Comparison of ENCODE assay signal across 2 cellular contexts in the genomic region with DNA sequence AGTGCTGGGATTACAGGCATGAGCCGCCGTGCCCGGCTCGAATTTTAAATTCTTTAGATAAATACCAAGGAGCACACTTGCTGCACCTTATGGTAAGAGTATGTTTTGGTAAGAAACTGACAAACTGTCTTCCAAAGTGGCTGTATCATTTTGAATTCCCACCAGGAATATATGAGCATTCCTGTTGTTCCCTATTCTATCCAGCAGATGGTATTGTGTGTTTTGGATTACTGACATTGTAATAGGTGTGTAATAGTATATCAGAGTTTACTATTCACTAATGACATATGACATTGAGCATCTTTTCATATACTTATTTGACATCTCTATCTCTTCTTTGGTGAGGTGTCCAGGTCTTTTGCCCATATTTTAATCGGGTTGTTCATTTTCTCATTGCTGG.
A peak's percentile ranks its signal among the peaks of the same experiment; 100 is the strongest.
TF ChIP-seq lines count a peak whose summit lies in the region.

No MANE protein-coding gene starts in this region.

TF ChIP-seq in Ishikawa, 13 proteins besides CTCF, POLR2A, EP300 and RAD21 (continued from another document):
- TF ChIP-seq TAF1 (IDR thresholded peaks at IDR 0.05; ENCODE audit: low read depth) (no peak), EGR1 (IDR thresholded peaks at IDR 0.05) (no peak), TCF12 (IDR thresholded peaks at IDR 0.05; ENCODE audit: low read depth) (no peak), TEAD4 (IDR thresholded peaks at IDR 0.05) (no peak), NFIC (IDR thresholded peaks at IDR 0.05) (no peak), CREB1 (IDR thresholded peaks at IDR 0.05; ENCODE audit: low read depth) (no peak), ZBTB7A (IDR thresholded peaks at IDR 0.05; ENCODE audit: low read depth) (no peak), CEBPB (IDR thresholded peaks at IDR 0.05) (no peak), YY1 (IDR thresholded peaks at IDR 0.05; ENCODE audit: low read depth) (no peak)
- TF ChIP-seq, protein P1, sequence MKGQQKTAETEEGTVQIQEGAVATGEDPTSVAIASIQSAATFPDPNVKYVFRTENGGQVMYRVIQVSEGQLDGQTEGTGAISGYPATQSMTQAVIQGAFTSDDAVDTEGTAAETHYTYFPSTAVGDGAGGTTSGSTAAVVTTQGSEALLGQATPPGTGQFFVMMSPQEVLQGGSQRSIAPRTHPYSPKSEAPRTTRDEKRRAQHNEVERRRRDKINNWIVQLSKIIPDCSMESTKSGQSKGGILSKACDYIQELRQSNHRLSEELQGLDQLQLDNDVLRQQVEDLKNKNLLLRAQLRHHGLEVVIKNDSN (IDR thresholded peaks at IDR 0.05) = no peak
- TF ChIP-seq, protein P2, sequence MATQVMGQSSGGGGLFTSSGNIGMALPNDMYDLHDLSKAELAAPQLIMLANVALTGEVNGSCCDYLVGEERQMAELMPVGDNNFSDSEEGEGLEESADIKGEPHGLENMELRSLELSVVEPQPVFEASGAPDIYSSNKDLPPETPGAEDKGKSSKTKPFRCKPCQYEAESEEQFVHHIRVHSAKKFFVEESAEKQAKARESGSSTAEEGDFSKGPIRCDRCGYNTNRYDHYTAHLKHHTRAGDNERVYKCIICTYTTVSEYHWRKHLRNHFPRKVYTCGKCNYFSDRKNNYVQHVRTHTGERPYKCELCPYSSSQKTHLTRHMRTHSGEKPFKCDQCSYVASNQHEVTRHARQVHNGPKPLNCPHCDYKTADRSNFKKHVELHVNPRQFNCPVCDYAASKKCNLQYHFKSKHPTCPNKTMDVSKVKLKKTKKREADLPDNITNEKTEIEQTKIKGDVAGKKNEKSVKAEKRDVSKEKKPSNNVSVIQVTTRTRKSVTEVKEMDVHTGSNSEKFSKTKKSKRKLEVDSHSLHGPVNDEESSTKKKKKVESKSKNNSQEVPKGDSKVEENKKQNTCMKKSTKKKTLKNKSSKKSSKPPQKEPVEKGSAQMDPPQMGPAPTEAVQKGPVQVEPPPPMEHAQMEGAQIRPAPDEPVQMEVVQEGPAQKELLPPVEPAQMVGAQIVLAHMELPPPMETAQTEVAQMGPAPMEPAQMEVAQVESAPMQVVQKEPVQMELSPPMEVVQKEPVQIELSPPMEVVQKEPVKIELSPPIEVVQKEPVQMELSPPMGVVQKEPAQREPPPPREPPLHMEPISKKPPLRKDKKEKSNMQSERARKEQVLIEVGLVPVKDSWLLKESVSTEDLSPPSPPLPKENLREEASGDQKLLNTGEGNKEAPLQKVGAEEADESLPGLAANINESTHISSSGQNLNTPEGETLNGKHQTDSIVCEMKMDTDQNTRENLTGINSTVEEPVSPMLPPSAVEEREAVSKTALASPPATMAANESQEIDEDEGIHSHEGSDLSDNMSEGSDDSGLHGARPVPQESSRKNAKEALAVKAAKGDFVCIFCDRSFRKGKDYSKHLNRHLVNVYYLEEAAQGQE (IDR thresholded peaks at IDR 0.05; ENCODE audit: low read depth) = no peak
- TF ChIP-seq, protein P3, sequence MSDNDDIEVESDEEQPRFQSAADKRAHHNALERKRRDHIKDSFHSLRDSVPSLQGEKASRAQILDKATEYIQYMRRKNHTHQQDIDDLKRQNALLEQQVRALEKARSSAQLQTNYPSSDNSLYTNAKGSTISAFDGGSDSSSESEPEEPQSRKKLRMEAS (IDR thresholded peaks at IDR 0.05) = no peak

TF ChIP-seq in HepG2, 621 proteins besides CTCF, POLR2A, EP300 and RAD21 (continued from another document):
- TF ChIP-seq ZNF331 (CRISPR knock-in tag; IDR thresholded peaks at IDR 0.05) = no peak
- TF ChIP-seq, protein P4, sequence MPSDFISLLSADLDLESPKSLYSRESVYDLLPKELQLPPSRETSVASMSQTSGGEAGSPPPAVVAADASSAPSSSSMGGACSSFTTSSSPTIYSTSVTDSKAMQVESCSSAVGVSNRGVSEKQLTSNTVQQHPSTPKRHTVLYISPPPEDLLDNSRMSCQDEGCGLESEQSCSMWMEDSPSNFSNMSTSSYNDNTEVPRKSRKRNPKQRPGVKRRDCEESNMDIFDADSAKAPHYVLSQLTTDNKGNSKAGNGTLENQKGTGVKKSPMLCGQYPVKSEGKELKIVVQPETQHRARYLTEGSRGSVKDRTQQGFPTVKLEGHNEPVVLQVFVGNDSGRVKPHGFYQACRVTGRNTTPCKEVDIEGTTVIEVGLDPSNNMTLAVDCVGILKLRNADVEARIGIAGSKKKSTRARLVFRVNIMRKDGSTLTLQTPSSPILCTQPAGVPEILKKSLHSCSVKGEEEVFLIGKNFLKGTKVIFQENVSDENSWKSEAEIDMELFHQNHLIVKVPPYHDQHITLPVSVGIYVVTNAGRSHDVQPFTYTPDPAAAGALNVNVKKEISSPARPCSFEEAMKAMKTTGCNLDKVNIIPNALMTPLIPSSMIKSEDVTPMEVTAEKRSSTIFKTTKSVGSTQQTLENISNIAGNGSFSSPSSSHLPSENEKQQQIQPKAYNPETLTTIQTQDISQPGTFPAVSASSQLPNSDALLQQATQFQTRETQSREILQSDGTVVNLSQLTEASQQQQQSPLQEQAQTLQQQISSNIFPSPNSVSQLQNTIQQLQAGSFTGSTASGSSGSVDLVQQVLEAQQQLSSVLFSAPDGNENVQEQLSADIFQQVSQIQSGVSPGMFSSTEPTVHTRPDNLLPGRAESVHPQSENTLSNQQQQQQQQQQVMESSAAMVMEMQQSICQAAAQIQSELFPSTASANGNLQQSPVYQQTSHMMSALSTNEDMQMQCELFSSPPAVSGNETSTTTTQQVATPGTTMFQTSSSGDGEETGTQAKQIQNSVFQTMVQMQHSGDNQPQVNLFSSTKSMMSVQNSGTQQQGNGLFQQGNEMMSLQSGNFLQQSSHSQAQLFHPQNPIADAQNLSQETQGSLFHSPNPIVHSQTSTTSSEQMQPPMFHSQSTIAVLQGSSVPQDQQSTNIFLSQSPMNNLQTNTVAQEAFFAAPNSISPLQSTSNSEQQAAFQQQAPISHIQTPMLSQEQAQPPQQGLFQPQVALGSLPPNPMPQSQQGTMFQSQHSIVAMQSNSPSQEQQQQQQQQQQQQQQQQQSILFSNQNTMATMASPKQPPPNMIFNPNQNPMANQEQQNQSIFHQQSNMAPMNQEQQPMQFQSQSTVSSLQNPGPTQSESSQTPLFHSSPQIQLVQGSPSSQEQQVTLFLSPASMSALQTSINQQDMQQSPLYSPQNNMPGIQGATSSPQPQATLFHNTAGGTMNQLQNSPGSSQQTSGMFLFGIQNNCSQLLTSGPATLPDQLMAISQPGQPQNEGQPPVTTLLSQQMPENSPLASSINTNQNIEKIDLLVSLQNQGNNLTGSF (CRISPR knock-in tag; IDR thresholded peaks at IDR 0.05) = no peak
- TF ChIP-seq, protein P5, sequence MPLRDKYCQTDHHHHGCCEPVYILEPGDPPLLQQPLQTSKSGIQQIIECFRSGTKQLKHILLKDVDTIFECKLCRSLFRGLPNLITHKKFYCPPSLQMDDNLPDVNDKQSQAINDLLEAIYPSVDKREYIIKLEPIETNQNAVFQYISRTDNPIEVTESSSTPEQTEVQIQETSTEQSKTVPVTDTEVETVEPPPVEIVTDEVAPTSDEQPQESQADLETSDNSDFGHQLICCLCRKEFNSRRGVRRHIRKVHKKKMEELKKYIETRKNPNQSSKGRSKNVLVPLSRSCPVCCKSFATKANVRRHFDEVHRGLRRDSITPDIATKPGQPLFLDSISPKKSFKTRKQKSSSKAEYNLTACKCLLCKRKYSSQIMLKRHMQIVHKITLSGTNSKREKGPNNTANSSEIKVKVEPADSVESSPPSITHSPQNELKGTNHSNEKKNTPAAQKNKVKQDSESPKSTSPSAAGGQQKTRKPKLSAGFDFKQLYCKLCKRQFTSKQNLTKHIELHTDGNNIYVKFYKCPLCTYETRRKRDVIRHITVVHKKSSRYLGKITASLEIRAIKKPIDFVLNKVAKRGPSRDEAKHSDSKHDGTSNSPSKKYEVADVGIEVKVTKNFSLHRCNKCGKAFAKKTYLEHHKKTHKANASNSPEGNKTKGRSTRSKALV (CRISPR knock-in tag; IDR thresholded peaks at IDR 0.05) = no peak
- peak; percentile 26; the same call in 1 of the 2 replicates for TF ChIP-seq SMC3 (IDR thresholded peaks at IDR 0.05; ENCODE audit: low read length)
- TF ChIP-seq PHB2 (IDR thresholded peaks at IDR 0.05; ENCODE audit: partially characterized antibody) = no peak
- TF ChIP-seq MAFK (conservative IDR thresholded peaks at IDR 0.05 in 1 of 2, IDR thresholded peaks at IDR 0.05 in 1 of 2; ENCODE audit: low read length in 2 of 2) = no peak
- TF ChIP-seq RBAK (CRISPR knock-in tag; IDR thresholded peaks at IDR 0.05) = no peak
- peak; percentile 42 for TF ChIP-seq STAG1 (CRISPR knock-in tag; IDR thresholded peaks at IDR 0.05)
- TF ChIP-seq XRCC5 (optimal IDR thresholded peaks at IDR 0.05; ENCODE audit: low read length) = no peak
- no peak for TF ChIP-seq FLYWCH1 (CRISPR knock-in tag; IDR thresholded peaks at IDR 0.05)
